1 cellular context compared by ENCODE assay signal in the genomic region with DNA sequence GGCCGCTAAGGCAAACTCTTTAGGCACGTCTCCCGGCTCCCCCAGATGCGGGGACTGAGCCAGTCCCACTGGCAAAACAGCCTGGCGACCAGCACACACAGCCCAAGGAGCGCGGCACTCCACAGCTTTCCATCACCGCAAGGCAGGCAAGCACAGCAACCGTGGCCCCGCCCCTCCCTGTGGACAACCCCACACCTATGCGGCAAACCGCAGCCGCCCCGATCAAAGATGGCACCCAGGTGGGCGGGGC.
A peak's percentile ranks its signal among the peaks of the same experiment; 100 is the strongest.
TF ChIP-seq lines count a peak whose summit lies in the region.

No MANE protein-coding gene starts in this region.

TF ChIP-seq in HepG2, 621 proteins besides CTCF, POLR2A, EP300 and RAD21 (continued from another document and continues in another):
- TF ChIP-seq, protein P1, sequence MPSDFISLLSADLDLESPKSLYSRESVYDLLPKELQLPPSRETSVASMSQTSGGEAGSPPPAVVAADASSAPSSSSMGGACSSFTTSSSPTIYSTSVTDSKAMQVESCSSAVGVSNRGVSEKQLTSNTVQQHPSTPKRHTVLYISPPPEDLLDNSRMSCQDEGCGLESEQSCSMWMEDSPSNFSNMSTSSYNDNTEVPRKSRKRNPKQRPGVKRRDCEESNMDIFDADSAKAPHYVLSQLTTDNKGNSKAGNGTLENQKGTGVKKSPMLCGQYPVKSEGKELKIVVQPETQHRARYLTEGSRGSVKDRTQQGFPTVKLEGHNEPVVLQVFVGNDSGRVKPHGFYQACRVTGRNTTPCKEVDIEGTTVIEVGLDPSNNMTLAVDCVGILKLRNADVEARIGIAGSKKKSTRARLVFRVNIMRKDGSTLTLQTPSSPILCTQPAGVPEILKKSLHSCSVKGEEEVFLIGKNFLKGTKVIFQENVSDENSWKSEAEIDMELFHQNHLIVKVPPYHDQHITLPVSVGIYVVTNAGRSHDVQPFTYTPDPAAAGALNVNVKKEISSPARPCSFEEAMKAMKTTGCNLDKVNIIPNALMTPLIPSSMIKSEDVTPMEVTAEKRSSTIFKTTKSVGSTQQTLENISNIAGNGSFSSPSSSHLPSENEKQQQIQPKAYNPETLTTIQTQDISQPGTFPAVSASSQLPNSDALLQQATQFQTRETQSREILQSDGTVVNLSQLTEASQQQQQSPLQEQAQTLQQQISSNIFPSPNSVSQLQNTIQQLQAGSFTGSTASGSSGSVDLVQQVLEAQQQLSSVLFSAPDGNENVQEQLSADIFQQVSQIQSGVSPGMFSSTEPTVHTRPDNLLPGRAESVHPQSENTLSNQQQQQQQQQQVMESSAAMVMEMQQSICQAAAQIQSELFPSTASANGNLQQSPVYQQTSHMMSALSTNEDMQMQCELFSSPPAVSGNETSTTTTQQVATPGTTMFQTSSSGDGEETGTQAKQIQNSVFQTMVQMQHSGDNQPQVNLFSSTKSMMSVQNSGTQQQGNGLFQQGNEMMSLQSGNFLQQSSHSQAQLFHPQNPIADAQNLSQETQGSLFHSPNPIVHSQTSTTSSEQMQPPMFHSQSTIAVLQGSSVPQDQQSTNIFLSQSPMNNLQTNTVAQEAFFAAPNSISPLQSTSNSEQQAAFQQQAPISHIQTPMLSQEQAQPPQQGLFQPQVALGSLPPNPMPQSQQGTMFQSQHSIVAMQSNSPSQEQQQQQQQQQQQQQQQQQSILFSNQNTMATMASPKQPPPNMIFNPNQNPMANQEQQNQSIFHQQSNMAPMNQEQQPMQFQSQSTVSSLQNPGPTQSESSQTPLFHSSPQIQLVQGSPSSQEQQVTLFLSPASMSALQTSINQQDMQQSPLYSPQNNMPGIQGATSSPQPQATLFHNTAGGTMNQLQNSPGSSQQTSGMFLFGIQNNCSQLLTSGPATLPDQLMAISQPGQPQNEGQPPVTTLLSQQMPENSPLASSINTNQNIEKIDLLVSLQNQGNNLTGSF (CRISPR knock-in tag; IDR thresholded peaks at IDR 0.05): no peak
- TF ChIP-seq ZBTB7A (CRISPR knock-in tag; IDR thresholded peaks at IDR 0.05): no peak
- TF ChIP-seq ZNF333 (CRISPR knock-in tag; IDR thresholded peaks at IDR 0.05; ENCODE audit: borderline replicate concordance): peak; percentile 83; the same call in 1 of the 2 replicates
- TF ChIP-seq ZNF660 (CRISPR knock-in tag; IDR thresholded peaks at IDR 0.05; ENCODE audit: borderline replicate concordance, low read depth): no peak
- no peak for TF ChIP-seq ISX (CRISPR knock-in tag; conservative IDR thresholded peaks at IDR 0.05)
- TF ChIP-seq, protein P2, sequence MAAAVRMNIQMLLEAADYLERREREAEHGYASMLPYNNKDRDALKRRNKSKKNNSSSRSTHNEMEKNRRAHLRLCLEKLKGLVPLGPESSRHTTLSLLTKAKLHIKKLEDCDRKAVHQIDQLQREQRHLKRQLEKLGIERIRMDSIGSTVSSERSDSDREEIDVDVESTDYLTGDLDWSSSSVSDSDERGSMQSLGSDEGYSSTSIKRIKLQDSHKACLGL (CRISPR knock-in tag; IDR thresholded peaks at IDR 0.05): 0 out of 2 replicates have a peak, but pooled peaks have one; percentile 42
- TF ChIP-seq ESRRA (CRISPR knock-in tag; IDR thresholded peaks at IDR 0.05; ENCODE audit: low read depth): 0 out of 2 replicates have a peak, but pooled peaks have one; percentile 21
- TF ChIP-seq, protein P3, sequence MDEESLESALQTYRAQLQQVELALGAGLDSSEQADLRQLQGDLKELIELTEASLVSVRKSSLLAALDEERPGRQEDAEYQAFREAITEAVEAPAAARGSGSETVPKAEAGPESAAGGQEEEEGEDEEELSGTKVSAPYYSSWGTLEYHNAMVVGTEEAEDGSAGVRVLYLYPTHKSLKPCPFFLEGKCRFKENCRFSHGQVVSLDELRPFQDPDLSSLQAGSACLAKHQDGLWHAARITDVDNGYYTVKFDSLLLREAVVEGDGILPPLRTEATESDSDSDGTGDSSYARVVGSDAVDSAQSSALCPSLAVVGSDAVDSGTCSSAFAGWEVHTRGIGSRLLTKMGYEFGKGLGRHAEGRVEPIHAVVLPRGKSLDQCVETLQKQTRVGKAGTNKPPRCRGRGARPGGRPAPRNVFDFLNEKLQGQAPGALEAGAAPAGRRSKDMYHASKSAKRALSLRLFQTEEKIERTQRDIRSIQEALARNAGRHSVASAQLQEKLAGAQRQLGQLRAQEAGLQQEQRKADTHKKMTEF (CRISPR knock-in tag; IDR thresholded peaks at IDR 0.05): no peak
- no peak for TF ChIP-seq ZEB1 (IDR thresholded peaks at IDR 0.05; ENCODE audit: insufficient replicate concordance, low read depth)
- no peak for TF ChIP-seq ZBED4 (CRISPR knock-in tag; IDR thresholded peaks at IDR 0.05; ENCODE audit: borderline replicate concordance)
- no peak for TF ChIP-seq ATF1 (CRISPR knock-in tag; IDR thresholded peaks at IDR 0.05)
- peak; percentile 41; the same call in 1 of the 2 replicates for TF ChIP-seq TARDBP (CRISPR knock-in tag; IDR thresholded peaks at IDR 0.05)
- no peak for TF ChIP-seq FOXO4 (CRISPR knock-in tag; conservative IDR thresholded peaks at IDR 0.05)
- TF ChIP-seq PAWR (CRISPR knock-in tag; IDR thresholded peaks at IDR 0.05; ENCODE audit: borderline replicate concordance): no peak
- peak; percentile 24; the same call in 1 of the 2 replicates for TF ChIP-seq PAF1 (CRISPR knock-in tag; IDR thresholded peaks at IDR 0.05)
- TF ChIP-seq TBX3 (IDR thresholded peaks at IDR 0.05; ENCODE audit: borderline replicate concordance): no peak
- no peak for TF ChIP-seq RXRA (CRISPR knock-in tag; IDR thresholded peaks at IDR 0.05)
- TF ChIP-seq ZNF574 (CRISPR knock-in tag; IDR thresholded peaks at IDR 0.05): no peak
- TF ChIP-seq ZNF775 (CRISPR knock-in tag; IDR thresholded peaks at IDR 0.05; ENCODE audit: borderline replicate concordance): no peak
- no peak for TF ChIP-seq ATF4 (CRISPR knock-in tag; IDR thresholded peaks at IDR 0.05)
- TF ChIP-seq ZNF317 (CRISPR knock-in tag; IDR thresholded peaks at IDR 0.05): 0 out of 2 replicates have a peak, but pooled peaks have one; percentile 55
- TF ChIP-seq, protein P4, sequence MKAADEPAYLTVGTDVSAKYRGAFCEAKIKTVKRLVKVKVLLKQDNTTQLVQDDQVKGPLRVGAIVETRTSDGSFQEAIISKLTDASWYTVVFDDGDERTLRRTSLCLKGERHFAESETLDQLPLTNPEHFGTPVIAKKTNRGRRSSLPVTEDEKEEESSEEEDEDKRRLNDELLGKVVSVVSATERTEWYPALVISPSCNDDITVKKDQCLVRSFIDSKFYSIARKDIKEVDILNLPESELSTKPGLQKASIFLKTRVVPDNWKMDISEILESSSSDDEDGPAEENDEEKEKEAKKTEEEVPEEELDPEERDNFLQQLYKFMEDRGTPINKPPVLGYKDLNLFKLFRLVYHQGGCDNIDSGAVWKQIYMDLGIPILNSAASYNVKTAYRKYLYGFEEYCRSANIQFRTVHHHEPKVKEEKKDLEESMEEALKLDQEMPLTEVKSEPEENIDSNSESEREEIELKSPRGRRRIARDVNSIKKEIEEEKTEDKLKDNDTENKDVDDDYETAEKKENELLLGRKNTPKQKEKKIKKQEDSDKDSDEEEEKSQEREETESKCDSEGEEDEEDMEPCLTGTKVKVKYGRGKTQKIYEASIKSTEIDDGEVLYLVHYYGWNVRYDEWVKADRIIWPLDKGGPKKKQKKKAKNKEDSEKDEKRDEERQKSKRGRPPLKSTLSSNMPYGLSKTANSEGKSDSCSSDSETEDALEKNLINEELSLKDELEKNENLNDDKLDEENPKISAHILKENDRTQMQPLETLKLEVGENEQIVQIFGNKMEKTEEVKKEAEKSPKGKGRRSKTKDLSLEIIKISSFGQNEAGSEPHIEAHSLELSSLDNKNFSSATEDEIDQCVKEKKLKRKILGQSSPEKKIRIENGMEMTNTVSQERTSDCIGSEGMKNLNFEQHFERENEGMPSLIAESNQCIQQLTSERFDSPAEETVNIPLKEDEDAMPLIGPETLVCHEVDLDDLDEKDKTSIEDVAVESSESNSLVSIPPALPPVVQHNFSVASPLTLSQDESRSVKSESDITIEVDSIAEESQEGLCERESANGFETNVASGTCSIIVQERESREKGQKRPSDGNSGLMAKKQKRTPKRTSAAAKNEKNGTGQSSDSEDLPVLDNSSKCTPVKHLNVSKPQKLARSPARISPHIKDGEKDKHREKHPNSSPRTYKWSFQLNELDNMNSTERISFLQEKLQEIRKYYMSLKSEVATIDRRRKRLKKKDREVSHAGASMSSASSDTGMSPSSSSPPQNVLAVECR (CRISPR knock-in tag; IDR thresholded peaks at IDR 0.05; ENCODE audit: borderline replicate concordance): no peak
- TF ChIP-seq ZNF776 (CRISPR knock-in tag; IDR thresholded peaks at IDR 0.05): no peak
- no peak for TF ChIP-seq NR3C1 (CRISPR knock-in tag; IDR thresholded peaks at IDR 0.05)
- TF ChIP-seq ONECUT2 (CRISPR knock-in tag; IDR thresholded peaks at IDR 0.05): no peak
- TF ChIP-seq ZC3H13 (CRISPR knock-in tag; IDR thresholded peaks at IDR 0.05): no peak
- TF ChIP-seq NFKB2 (CRISPR knock-in tag; IDR thresholded peaks at IDR 0.05; ENCODE audit: borderline replicate concordance): no peak
- no peak for TF ChIP-seq ZNF263 (CRISPR knock-in tag; IDR thresholded peaks at IDR 0.05)
- TF ChIP-seq ZNF607 (CRISPR knock-in tag; IDR thresholded peaks at IDR 0.05; ENCODE audit: borderline replicate concordance): 0 out of 2 replicates have a peak, but pooled peaks have one; percentile 50
- TF ChIP-seq CREBL2 (CRISPR knock-in tag; IDR thresholded peaks at IDR 0.05; ENCODE audit: borderline replicate concordance): no peak
- no peak; the same call in 1 of the 2 replicates for TF ChIP-seq ZNF430 (CRISPR knock-in tag; IDR thresholded peaks at IDR 0.05)
